In genomic region chr10:7408003-7408493, GRCh38 we compare ENCODE assay signal across 8 cellular contexts. TPM values are rescaled to one million over a fixed set of nuclear protein-coding genes. Genes with fewer than 3 reads are reported as not detected.
DNase-seq lines count a peak whose midpoint lies in the region; ATAC-seq, FAIRE-seq and TF ChIP-seq lines count a peak whose summit lies in the region.

No MANE protein-coding gene starts in this region.

- peak overlapping the region; percentile 51 to 59 for H3K9ac ChIP-seq in stomach smooth muscle (ENCODE audit: low read length in 2 of 2)

- H3K4me1 ChIP-seq in A549: peaks cover 34% of the 10 kb centered on the region
- H3K4me1 ChIP-seq in stomach smooth muscle (ENCODE audit: control insufficient read depth, insufficient read depth, low read length): peaks cover 34% of the 10 kb centered on the region

- peaks cover 11% of the 10 kb centered on the region for H3K27me3 Mint-ChIP-seq in activated CD4-positive, alpha-beta T cell treated with anti-CD3 and anti-CD28 coated beads, Interleukin-2, amount 10 ng/mL, durations not matched to agents 24 days and 14 days
- peaks cover 95% of the 10 kb centered on the region for H3K27me3 Mint-ChIP-seq in mesothelial cell of epicardium (ENCODE audit: low read depth)

- H3K27ac Mint-ChIP-seq in activated CD4-positive, alpha-beta T cell treated with anti-CD3 and anti-CD28 coated beads, Interleukin-2, amount 10 ng/mL, durations not matched to agents 24 days and 14 days: peak overlapping the region; percentile 84
- no peak overlapping the region for H3K27ac Mint-ChIP-seq in mesothelial cell of epicardium

- H3K27ac ChIP-seq in A549: peak overlapping the region; percentile 86 to 96
- peak overlapping the region; percentile 67 for H3K27ac ChIP-seq in stomach smooth muscle (ENCODE audit: low read length)

- H3K9me3 ChIP-seq in A549 (no peaks in the 10 kb centered on the region), stomach smooth muscle (ENCODE audit: control insufficient read depth in 2 of 2, low read length in 2 of 2) (no peaks in the 10 kb centered on the region)

- no peaks in the 10 kb centered on the region for H3K36me3 ChIP-seq in stomach smooth muscle (ENCODE audit: control insufficient read depth in 2 of 2, insufficient read depth in 2 of 2, low read length in 2 of 2)

- peak overlapping the region; percentile 91 for H3K4me2 ChIP-seq in A549

- H3K4me3 Mint-ChIP-seq in activated CD4-positive, alpha-beta T cell treated with anti-CD3 and anti-CD28 coated beads, Interleukin-2, amount 10 ng/mL, durations not matched to agents 24 days and 14 days: peak overlapping the region; percentile 95
- peak overlapping the region; percentile 76 for H3K4me3 Mint-ChIP-seq in mesothelial cell of epicardium

- H3K27me3 ChIP-seq in stomach smooth muscle (ENCODE audit: control insufficient read depth in 1 of 2, insufficient read depth in 2 of 2, low read length in 2 of 2): peaks cover 12 to 43% of the 10 kb centered on the region in 2 donors

- POLR2A ChIA-PET in A549 (lab: Yijun Ruan, JAX): interaction anchor here (1.2 kb wide), 1 partner anchor 97 kb away, joined by 3 read pairs; no protein-coding TSS in a partner anchor

- peak overlapping the region; percentile 76 for H3K4me3 ChIP-seq in A549
- H3K4me3 ChIP-seq in stomach smooth muscle (ENCODE audit: low read length in 2 of 2): peak overlapping the region; percentile 73 to 82

- 75% methylated on average over 15 of the region's 41 CpGs for WGBS in A549 (ENCODE audit: missing lambda C conversion rate)

- peaks cover 38% of the 10 kb centered on the region for H3K4me1 Mint-ChIP-seq in activated CD4-positive, alpha-beta T cell treated with anti-CD3 and anti-CD28 coated beads, Interleukin-2, amount 10 ng/mL, durations not matched to agents 24 days and 14 days
- peaks cover 35% of the 10 kb centered on the region for H3K4me1 Mint-ChIP-seq in mesothelial cell of epicardium

- no peak for TF ChIP-seq POLR2A in A549 (IDR thresholded peaks at IDR 0.05; ENCODE audit: low read length)

- H3K36me3 Mint-ChIP-seq in activated CD4-positive, alpha-beta T cell treated with anti-CD3 and anti-CD28 coated beads, Interleukin-2, amount 10 ng/mL, durations not matched to agents 24 days and 14 days (ENCODE audit: low read depth): peaks cover 25% of the 10 kb centered on the region
- H3K36me3 Mint-ChIP-seq in mesothelial cell of epicardium: no peaks in the 10 kb centered on the region

- DNase-seq in A549 (ENCODE audit: low read depth in 1 of 2, low spot score in 1 of 2) (peak in 1 of 2 experiments; percentile 16), mesothelial cell of epicardium (ENCODE audit: low spot score in 2 of 2, unreplicated experiment in 2 of 2) (peak in 1 of 2 experiments; percentile 49), middle frontal gyrus (ENCODE audit: extremely low spot score, low spot score) (no peak)
- peak; percentile 83 for DNase-seq in activated CD4-positive, alpha-beta T cell treated with anti-CD3 and anti-CD28 coated beads, Interleukin-2, amount 10 ng/mL, durations not matched to agents 24 days and 14 days
- peak; percentile 9 for DNase-seq in effector CD8-positive, alpha-beta T cell (lab: John Stamatoyannopoulos, UW)

- CTCF ChIA-PET in A549 (lab: Yijun Ruan, JAX): interaction anchor here (0.8 to 5.8 kb wide), 33 partner anchors 8 to 760 kb away, joined by 3 to 31 read pairs (median 4); no protein-coding TSS in a partner anchor

- no peaks in the 10 kb centered on the region for H3K9me3 Mint-ChIP-seq in activated CD4-positive, alpha-beta T cell treated with anti-CD3 and anti-CD28 coated beads, Interleukin-2, amount 10 ng/mL, durations not matched to agents 24 days and 14 days
- no peaks in the 10 kb centered on the region for H3K9me3 Mint-ChIP-seq in mesothelial cell of epicardium

- no peak for TF ChIP-seq EP300 in A549 (IDR thresholded peaks at IDR 0.05)

- ATAC-seq in A549: peak; percentile 6 to 22; a peak in 4 of 6 replicates
- ATAC-seq in GM21825 (IDR thresholded peaks at IDR 0.05; ENCODE audit: unreplicated experiment): peak; percentile 9
- ATAC-seq in GM18517 (IDR thresholded peaks at IDR 0.05; ENCODE audit: unreplicated experiment): no peak

- no peak for FAIRE-seq in A549 (lab: Jason Lieb, UNC)

- no peak for TF ChIP-seq RAD21 in A549 (conservative IDR thresholded peaks at IDR 0.05 in 1 of 2, IDR thresholded peaks at IDR 0.05 in 1 of 2)

- intact Hi-C loops in activated CD4-positive, alpha-beta T cell treated with anti-CD3 and anti-CD28 coated beads, Interleukin-2, amount 10 ng/mL, durations not matched to agents 24 days and 14 days (cut with micrococcal nuclease): loop anchor here (2.0 kb wide), 3 partner anchors 93 to 489 kb away; no protein-coding TSS in a partner anchor

- no peak for TF ChIP-seq CTCF in A549 (IDR thresholded peaks at IDR 0.05)
- no peak for TF ChIP-seq CTCF in mesothelial cell of epicardium (IDR thresholded peaks at IDR 0.05; ENCODE audit: unreplicated experiment)

TF ChIP-seq in A549, 52 proteins besides CTCF, POLR2A, EP300 and RAD21:
- TF ChIP-seq HOXB5 (CRISPR knock-in tag; IDR thresholded peaks at IDR 0.05) (no peak), JUN (IDR thresholded peaks at IDR 0.05) (0 out of 5 replicates have a peak, but pooled peaks of 1 of the 2 experiments have one; percentile 7), E2F6 (IDR thresholded peaks at IDR 0.05; ENCODE audit: borderline replicate concordance, low read depth) (0 out of 2 replicates have a peak, but pooled peaks have one; percentile 41), ZNF302 (CRISPR knock-in tag; IDR thresholded peaks at IDR 0.05) (no peak)

RNA-seq across cellular contexts. Expression of gene SFMBT2, which starts 2.8 kb away (rescaled TPM):
- polyA plus RNA-seq in A549 (2011; rRNA removed) (10.2 and 10.3 TPM in 2 replicates), A549 (2017; fragmentation: RNase III; extraction: RNeasy Plus Mini Kit Qiagen cat#74134 plus additional on column Dnase treatment) (8.8 to 10.2 TPM (median 9.6 TPM) in 3 replicates)
- 4.6 and 5.9 TPM in 2 replicates for polyA plus RNA-seq in A549 (2012; cell fraction: cytosol; rRNA removed)
- polyA plus RNA-seq in A549 (2012; cell fraction: nucleus; rRNA removed): 12.6 and 21.2 TPM in 2 replicates
- polyA minus RNA-seq in A549 (2011; rRNA and poly(A)+ RNA removed): 15.2 and 17.6 TPM in 2 replicates
- total RNA-seq in activated CD4-positive, alpha-beta T cell treated with anti-CD3 and anti-CD28 coated beads, Interleukin-2, amount 10 ng/mL, durations not matched to agents 24 days and 14 days: 24.9 TPM in 2 replicates
- total RNA-seq in mesothelial cell of epicardium: 0.86 to 2.3 TPM (median 2.0 TPM) in 3 replicates
